8 cellular contexts compared by ENCODE assay signal in the genomic region with DNA sequence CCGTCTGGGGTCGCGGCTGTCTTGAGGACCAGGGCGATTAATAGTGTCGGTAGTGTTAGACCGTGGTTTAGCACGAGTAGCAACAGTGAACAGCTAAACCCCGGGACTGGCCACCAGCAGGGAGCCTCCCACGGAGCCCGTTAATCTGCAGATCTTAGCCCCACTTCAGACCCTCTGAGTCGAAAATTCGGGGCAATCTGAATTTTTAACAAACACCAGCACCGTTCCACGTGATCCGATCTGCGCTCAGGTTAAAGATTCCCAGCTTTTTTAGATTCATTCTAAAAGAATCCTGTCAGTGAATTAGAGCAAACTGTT. TPM values are rescaled to one million over a fixed set of nuclear protein-coding genes. Genes with fewer than 3 reads are reported as not detected.
DNase-seq lines count a peak whose midpoint lies in the region; ATAC-seq and TF ChIP-seq lines count a peak whose summit lies in the region.

No MANE protein-coding gene starts in this region.

- WGBS in heart left ventricle, 4 donors, result 10 to 22% (median 16%) methylated on average over 9 to 16 of the region's 16 CpGs
- 21 to 28% methylated on average over 16 of the region's 16 CpGs for WGBS in lung, 2 donors

- no peak for ATAC-seq in heart left ventricle
- no peak for ATAC-seq in left ventricle myocardium superior
- no peak for ATAC-seq in lung (ENCODE audit: insufficient read depth, low FRiP score)
- no peak for ATAC-seq in HG03280 (IDR thresholded peaks at IDR 0.05; ENCODE audit: unreplicated experiment)

- intact Hi-C loops in heart left ventricle (cut with DNase I), result loop anchor here in 2 of 10 donors (10.0 kb wide), 2 partner anchors 134 to 594 kb away; a partner anchor contains a TSS
- intact Hi-C loops in left ventricle myocardium superior (cut with micrococcal nuclease), result no loop called here
- intact Hi-C loops in ascending aorta (cut with DNase I), result loop anchor here (5.0 kb wide), 1 partner anchor 74 kb away; a partner anchor contains a TSS
- intact Hi-C loops in vagina (cut with DNase I), result no loop called here

- TF ChIP-seq CTCF in heart left ventricle (IDR thresholded peaks at IDR 0.05), result no peak
- no peak for TF ChIP-seq CTCF in ascending aorta (IDR thresholded peaks at IDR 0.05)
- TF ChIP-seq CTCF in lung (IDR thresholded peaks at IDR 0.05; ENCODE audit: control extremely low read depth, extremely low read depth), result no peak
- TF ChIP-seq CTCF in vagina (IDR thresholded peaks at IDR 0.05), result no peak

- H3K36me3 ChIP-seq in heart left ventricle (peaks cover 0 to 26% (median 15%) of the 10 kb centered on the region in 9 donors), ascending aorta (peaks cover 7 to 12% of the 10 kb centered on the region in 2 donors), lung (ENCODE audit: control insufficient read depth in 2 of 2, insufficient read depth in 2 of 2, low read length in 2 of 2) (peaks cover 0 to under 1% of the 10 kb centered on the region in 2 donors), vagina (peaks cover 0 to 12% of the 10 kb centered on the region in 2 donors)

- TF ChIP-seq POLR2A in heart left ventricle (IDR thresholded peaks at IDR 0.05), result no peak
- TF ChIP-seq POLR2A in vagina (IDR thresholded peaks at IDR 0.05), result no peak

- H3K27ac ChIP-seq in heart left ventricle, result peak overlapping the region; percentile 86 to 99 (median 96)
- H3K27ac ChIP-seq in ascending aorta, result peak overlapping the region; percentile 72 to 82
- H3K27ac ChIP-seq in lung (ENCODE audit: low read depth in 1 of 2, low read length in 1 of 2), result peak overlapping the region; percentile 67 to 75
- peak overlapping the region; percentile 79 for H3K27ac ChIP-seq in vagina

- H3K4me3 ChIP-seq in heart left ventricle, result peak overlapping the region; percentile 69 to 98 (median 84)
- peak overlapping the region; percentile 84 to 91 for H3K4me3 ChIP-seq in ascending aorta
- no peak overlapping the region for H3K4me3 ChIP-seq in lung
- H3K4me3 ChIP-seq in vagina, result peak overlapping the region; percentile 62 to 78

- no peaks in the 10 kb centered on the region for H3K27me3 ChIP-seq in heart left ventricle
- no peaks in the 10 kb centered on the region for H3K27me3 ChIP-seq in ascending aorta
- no peaks in the 10 kb centered on the region for H3K27me3 ChIP-seq in lung (ENCODE audit: control insufficient read depth, insufficient read depth)
- H3K27me3 ChIP-seq in vagina, result no peaks in the 10 kb centered on the region

- H3K4me1 ChIP-seq in heart left ventricle (peaks cover 0 to 41% (median 28%) of the 10 kb centered on the region in 12 donors), ascending aorta (peaks cover 3 to 19% of the 10 kb centered on the region in 2 donors), lung (ENCODE audit: control insufficient read depth in 2 of 2, insufficient read depth in 2 of 2, low read length in 2 of 2) (no peaks in the 10 kb centered on the region), vagina (peaks cover 40% of the 10 kb centered on the region)

- no peak for DNase-seq in heart left ventricle
- DNase-seq in left ventricle myocardium superior, result no peak
- DNase-seq in ascending aorta (ENCODE audit: low spot score in 2 of 2), result no peak
- DNase-seq in lung (ENCODE audit: low spot score), result no peak
- DNase-seq in vagina (ENCODE audit: extremely low spot score in 2 of 2), result no peak
- no peak for DNase-seq in stimulated activated naive CD4-positive, alpha-beta T cell treated with Interleukin-2 at 50 U/mL for 16 hours (lab: John Stamatoyannopoulos, UW)
- DNase-seq in SKM-1 treated with dmso at 0.1 percent for 144 hours (lab: John Stamatoyannopoulos, UW; ENCODE audit: unreplicated experiment), result no peak

- H3K9me3 ChIP-seq in heart left ventricle (no peaks in the 10 kb centered on the region), ascending aorta (no peaks in the 10 kb centered on the region), lung (ENCODE audit: control insufficient read depth in 2 of 2, insufficient read depth in 1 of 2, low read length in 1 of 2) (no peaks in the 10 kb centered on the region), vagina (no peaks in the 10 kb centered on the region)

RNA-seq across cellular contexts. Expression of a gene that starts 0.5 kb away (rescaled TPM):
- total RNA-seq in heart left ventricle, result 1,000 to 10,000 TPM; 1,078 to 3,149 (median 1,758) TPM
- polyA plus RNA-seq in heart left ventricle, result 1,000 to 10,000 TPM in 1 of 2 donors, 100 to 1,000 TPM in 1; 926 to 1,050 TPM
- 1,799 TPM for total RNA-seq in left ventricle myocardium superior
- total RNA-seq in ascending aorta, result 273 TPM
- 100 to 1,000 TPM; 265 to 389 TPM for total RNA-seq in lung
- 100 to 1,000 TPM; 175 to 320 TPM for polyA plus RNA-seq in lung
- 247 TPM for total RNA-seq in vagina

RNA-seq across cellular contexts. Expression of a gene that starts 5.6 kb away (rescaled TPM):
- total RNA-seq in heart left ventricle (10 to 100 TPM in 4 of 9 donors, 1 to 10 TPM in 5; 6.7 to 15.1 (median 9.5) TPM), left ventricle myocardium superior (7.0 TPM), ascending aorta (5.0 TPM), lung (10 to 100 TPM; 17.2 to 23.5 TPM), vagina (20.9 TPM)
- polyA plus RNA-seq in heart left ventricle (10 to 100 TPM; 13.0 to 18.6 TPM), lung (10 to 100 TPM; 16.8 to 27.7 TPM)

RNA-seq across cellular contexts. Expression of a gene that starts 26.5 kb away (rescaled TPM):
- total RNA-seq in heart left ventricle (10 to 100 TPM in 1 of 9 donors, 1 to 10 TPM in 8; 1.2 to 15.0 (median 2.9) TPM), left ventricle myocardium superior (2.7 TPM), ascending aorta (1.6 TPM), lung (10 to 100 TPM; 11.2 to 14.4 TPM), vagina (9.1 TPM)
- polyA plus RNA-seq in heart left ventricle (1 to 10 TPM in 1 of 2 donors, under 1 TPM in 1; 0.65 to 1.6 TPM), lung (10 to 100 TPM in 1 of 2 donors, 1 to 10 TPM in 1; 7.5 to 49.1 TPM)
